21 cellular contexts compared by ENCODE assay signal in the genomic region with DNA sequence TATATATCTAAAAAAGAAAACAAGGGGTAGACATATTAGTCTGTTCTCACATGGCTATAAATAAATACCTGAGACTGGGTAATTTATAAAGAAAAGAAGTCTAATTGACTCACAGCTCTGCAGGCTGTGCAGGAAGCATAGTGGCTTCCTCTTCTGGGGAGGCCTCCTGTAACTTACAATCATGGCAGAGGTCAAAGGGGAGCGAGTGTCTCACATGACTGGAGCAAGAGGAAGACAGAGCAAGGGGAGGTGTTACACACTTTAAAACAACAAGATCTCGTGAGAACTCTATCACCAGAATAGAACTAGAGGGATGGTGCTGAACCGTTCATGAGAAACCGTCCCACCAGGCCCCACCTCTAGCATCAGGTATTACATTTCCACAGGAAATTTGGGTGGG.
DNase-seq lines count a peak whose midpoint lies in the region; ATAC-seq and TF ChIP-seq lines count a peak whose summit lies in the region.
"Had no signal": no experiment of that assay in that cellular context is flagged by ENCODE, and none has a peak within 500 bp of the region (broad histone marks: within the 10 kb centered on the region; RNA-seq: fewer than 3 reads in every experiment).

No MANE protein-coding gene starts in this region.

- H3K27ac ChIP-seq in DND-41 (ENCODE audit: low read length): no peak overlapping the region
- H3K27ac ChIP-seq in uterus: no peak overlapping the region

- H3K9me3 Mint-ChIP-seq in naive B cell: peaks cover 3 to 16% (median 7%) of the 10 kb centered on the region in 7 donors

- H3K27me3 Mint-ChIP-seq in naive B cell: no peaks in the 10 kb centered on the region

- peaks cover 5 to 7% (median 6%) of the 10 kb centered on the region in 3 donors for H3K4me1 Mint-ChIP-seq in naive B cell

- H3K36me3 Mint-ChIP-seq in naive B cell: peaks cover 5 to 8% of the 10 kb centered on the region in 2 donors

- ATAC-seq in DND-41 (ENCODE audit: insufficient read depth, low read depth) (no peak), naive B cell (ENCODE audit: low read depth in 2 of 2) (peak; percentile 61 to 64), GM19397 (IDR thresholded peaks at IDR 0.05; ENCODE audit: unreplicated experiment) (no peak)
- ATAC-seq: HCT116, HepG2, K562 had no signal

- H3K4me2 ChIP-seq in DND-41 (ENCODE audit: insufficient read depth, low read length): no peak overlapping the region

- no peaks in the 10 kb centered on the region for H3K79me2 ChIP-seq in DND-41 (ENCODE audit: insufficient read depth, low read length)

- TF ChIP-seq CTCF in DND-41 (IDR thresholded peaks at IDR 0.05; ENCODE audit: borderline replicate concordance, extremely low read depth, low read length, poor library complexity, severe bottlenecking) (no peak), NB4 (IDR thresholded peaks at IDR 0.05; ENCODE audit: low read depth, low read length) (no peak), uterus (IDR thresholded peaks at IDR 0.05) (no peak)

- H3K36me3 ChIP-seq in DND-41 (ENCODE audit: insufficient read depth, low read length): no peaks in the 10 kb centered on the region
- H3K36me3 ChIP-seq in uterus: no peaks in the 10 kb centered on the region

- no peak for TF ChIP-seq POLR2A in NB4 (IDR thresholded peaks at IDR 0.05; ENCODE audit: extremely low read depth, insufficient read length)
- TF ChIP-seq POLR2A in uterus (IDR thresholded peaks at IDR 0.05): no peak

- peak overlapping the region in 2 of 8 donors; percentile 47 to 77 for H3K4me3 Mint-ChIP-seq in naive B cell

- intact Hi-C loops in uterus (cut with DNase I; ENCODE audit: low total_unique reads): no loop called here

- H3K4me1 ChIP-seq in DND-41 (ENCODE audit: insufficient read depth, low read length) (no peaks in the 10 kb centered on the region), uterus (no peaks in the 10 kb centered on the region)

- H3K4me3 ChIP-seq in DND-41 (ENCODE audit: low read depth in 1 of 2, low read length in 2 of 2) (no peak overlapping the region), NB4 (ENCODE audit: low read depth, low read length) (no peak overlapping the region), uterus (no peak overlapping the region)
- H3K4me3 ChIP-seq: K562 had no signal

- H3K27ac Mint-ChIP-seq in naive B cell: peak overlapping the region in 3 of 6 donors; percentile 84 to 92 (median 88)

- H3K9me3 ChIP-seq in DND-41 (ENCODE audit: insufficient read depth, low read length, severe bottlenecking) (no peaks in the 10 kb centered on the region), uterus (no peaks in the 10 kb centered on the region)

- H3K27me3 ChIP-seq in DND-41 (ENCODE audit: insufficient read depth, low read length, poor library complexity): no peaks in the 10 kb centered on the region
- no peaks in the 10 kb centered on the region for H3K27me3 ChIP-seq in uterus

- H2AFZ ChIP-seq in DND-41 (ENCODE audit: low read depth, low read length): peak overlapping the region; percentile 19; the same call in 1 of the 2 replicates

- no peaks in the 10 kb centered on the region for H4K20me1 ChIP-seq in DND-41 (ENCODE audit: insufficient read depth, low read length)

- DNase-seq in DND-41 (no peak), HT1080 (ENCODE audit: low read depth) (peak; percentile 20), NB4 (ENCODE audit: low read depth) (peak; percentile 7), naive B cell (no peak), 8988T (no peak), NCI-H82 (lab: John Stamatoyannopoulos, UW) (no peak), uterus (no peak)
- DNase-seq: DMS79, GOT3, NCI-H1417, NCI-H1694 treated with DMSO at 0.1 percent for 48 hours, NCI-H2081 treated with DMSO at 0.1 percent for 48 hours, NCI-H2171 treated with DMSO at 0.1 percent for 48 hours, NCI-H524 treated with DMSO at 0.1 percent for 48 hours, OCI-M1, Right ventricle myocardium superior, SW 1271 had no signal

- H3K9ac ChIP-seq in DND-41 (ENCODE audit: low read depth, low read length): no peak overlapping the region

Comparison
In these comparisons a context has a peak if more than half of its experiments do, and no peak if none do; other contexts are left out.
1. ATAC-seq: peak in naive B cell (2 of 2); none in DND-41 (single experiment) and GM19397 (single experiment).
2. DNase-seq: peak in HT1080 (single experiment) and NB4 (single experiment); none in DND-41 (single experiment), naive B cell (single experiment), 8988T (single experiment), NCI-H82 (single experiment) and uterus (0 of 2).